Comparison of ENCODE assay signal across 7 cellular contexts in the genomic region with DNA sequence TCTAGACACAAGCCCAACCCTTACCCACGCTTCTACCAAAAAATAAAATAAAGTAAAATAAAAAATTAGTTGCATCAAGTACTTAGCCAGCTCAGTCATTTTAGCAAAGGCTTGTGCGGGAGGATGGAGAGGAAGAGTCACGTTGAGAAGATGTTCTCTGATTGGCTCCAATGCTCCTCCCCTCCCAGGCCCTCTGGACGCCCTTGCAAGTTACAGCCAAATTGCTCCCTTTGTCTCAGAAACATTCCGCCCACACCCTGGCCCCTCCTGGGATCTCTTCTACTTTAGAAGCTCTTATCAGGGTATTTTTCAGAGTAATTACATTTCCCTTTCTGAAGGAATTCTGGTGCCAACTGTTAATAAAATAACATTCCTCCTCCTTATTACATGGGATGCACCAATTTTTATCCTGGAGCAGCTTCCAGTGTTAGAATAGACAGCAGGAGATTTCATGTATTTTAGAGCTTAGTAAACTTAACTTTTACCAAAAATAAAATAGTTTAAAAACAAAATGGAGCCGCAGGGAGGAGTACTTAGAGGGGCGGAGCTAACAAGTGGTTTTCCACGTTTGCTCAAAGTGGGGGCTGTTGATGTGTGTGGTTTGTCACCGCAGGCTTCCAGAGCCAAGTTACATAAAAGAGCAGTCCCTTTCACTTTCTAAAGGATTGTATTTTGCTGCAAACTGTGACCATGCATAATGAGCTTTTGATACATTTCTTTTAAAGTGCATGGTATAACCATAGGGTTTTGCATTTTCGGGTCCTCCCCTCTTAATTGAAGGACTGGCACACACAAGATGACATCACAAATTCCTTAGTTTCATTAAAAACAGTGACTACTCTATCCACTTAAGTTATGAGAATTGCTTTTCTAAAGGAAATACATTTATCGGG.
DNase-seq lines count a peak whose midpoint lies in the region; ATAC-seq and TF ChIP-seq lines count a peak whose summit lies in the region.

No MANE protein-coding gene starts in this region.

- no peaks in the 10 kb centered on the region for H4K20me1 ChIP-seq in hepatocyte (ENCODE audit: insufficient read depth, poor library complexity, severe bottlenecking)

- TF ChIP-seq CTCF in hepatocyte (IDR thresholded peaks at IDR 0.05; ENCODE audit: poor library complexity) = no peak

- H3K4me3 ChIP-seq in hepatocyte = no peak overlapping the region

- ATAC-seq in GM21717 (IDR thresholded peaks at IDR 0.05; ENCODE audit: unreplicated experiment) = no peak

- 65% methylated on average over 11 of the region's 11 CpGs for WGBS in hepatocyte (ENCODE audit: low lambda C conversion rate, missing lambda C conversion rate)

- H3K9me3 ChIP-seq in hepatocyte (ENCODE audit: low read depth) = no peaks in the 10 kb centered on the region

- peak overlapping the region; percentile 61 for H2AFZ ChIP-seq in hepatocyte

- peak; percentile 63 for DNase-seq in HCEC 1CT
- DNase-seq in NOMO-1 treated with dmso at 0.1 percent for 144 hours (lab: John Stamatoyannopoulos, UW; ENCODE audit: unreplicated experiment) = peak; percentile 74
- peak; percentile 47 for DNase-seq in activated naive CD4-positive, alpha-beta T cell treated with Interleukin-2 at 50 U/mL for 16 hours
- no peak for DNase-seq in hepatocyte (ENCODE audit: low spot score)
- peak; percentile 34 to 48 for DNase-seq in stimulated activated CD4-positive, alpha-beta T cell treated with anti-CD3 and anti-CD28 coated beads, Interleukin-2, amount 100 ng/mL, for 24 hours
- DNase-seq in NCI-H446 (lab: John Stamatoyannopoulos, UW) = no peak

- no peaks in the 10 kb centered on the region for H3K27me3 ChIP-seq in hepatocyte

- H3K4me2 ChIP-seq in hepatocyte = no peak overlapping the region

- no peak overlapping the region for H3K27ac ChIP-seq in hepatocyte

- H3K9me2 ChIP-seq in hepatocyte (replicated peaks; ENCODE audit: insufficient read depth) = no peaks in the 10 kb centered on the region

- no peaks in the 10 kb centered on the region for H3K79me2 ChIP-seq in hepatocyte

- H3K4me1 ChIP-seq in hepatocyte (ENCODE audit: insufficient read depth) = no peaks in the 10 kb centered on the region

- no peaks in the 10 kb centered on the region for H3K36me3 ChIP-seq in hepatocyte (replicated peaks; ENCODE audit: insufficient read depth, low read depth)

Comparison
In these comparisons a context has a peak if more than half of its experiments do, and no peak if none do; other contexts are left out.
1. DNase-seq: peak in HCEC 1CT (single experiment), NOMO-1 treated with dmso at 0.1 percent for 144 hours (single experiment), activated naive CD4-positive, alpha-beta T cell treated with Interleukin-2 at 50 U/mL for 16 hours (single experiment) and stimulated activated CD4-positive, alpha-beta T cell treated with anti-CD3 and anti-CD28 coated beads, Interleukin-2, amount 100 ng/mL, for 24 hours (2 of 2); none in hepatocyte (single experiment) and NCI-H446 (0 of 2).